In genomic region chr2:216142540-216142939, GRCh38 we compare ENCODE assay signal across 8 cellular contexts. TPM values are rescaled to one million over a fixed set of nuclear protein-coding genes. Genes with fewer than 3 reads are reported as not detected.
DNase-seq lines count a peak whose midpoint lies in the region; ATAC-seq, FAIRE-seq and TF ChIP-seq lines count a peak whose summit lies in the region.

No MANE protein-coding gene starts in this region.

- no peak overlapping the region for H3K27ac ChIP-seq in coronary artery

- peak; percentile 41 for TF ChIP-seq POLR2A in GM12892 (IDR thresholded peaks at IDR 0.05; ENCODE audit: low read depth, low read length)

- peaks cover 11% of the 10 kb centered on the region for H3K4me1 ChIP-seq in HAP-1

- no peaks in the 10 kb centered on the region for H3K27me3 ChIP-seq in HAP-1 (ENCODE audit: low read depth)

- DNase-seq in GM12892 (ENCODE audit: insufficient read length) (peak; percentile 32), fibroblast of mammary gland (ENCODE audit: low read depth) (peak; percentile 79), ecto neural progenitor cell (ENCODE audit: low spot score) (no peak), HAP-1 (ENCODE audit: low spot score in 2 of 2) (no peak), coronary artery (ENCODE audit: low spot score) (no peak)
- DNase-seq in stimulated activated naive CD4-positive, alpha-beta T cell treated with Interleukin-2 at 50 U/mL for 16 hours (lab: John Stamatoyannopoulos, UW): no peak

- TF ChIP-seq CTCF in fibroblast of mammary gland (conservative IDR thresholded peaks at IDR 0.05; ENCODE audit: control insufficient read depth, insufficient read depth, low read depth, low read length): no peak
- TF ChIP-seq CTCF in coronary artery (IDR thresholded peaks at IDR 0.05): no peak

- H3K4me3 ChIP-seq in fibroblast of mammary gland (ENCODE audit: control insufficient read depth, low read depth, low read length) (no peak overlapping the region), HAP-1 (no peak overlapping the region), coronary artery (no peak overlapping the region)

- peak; percentile 86 for FAIRE-seq in GM12892 (lab: Jason Lieb, UNC)

- peaks cover 96% of the 10 kb centered on the region for H3K36me3 ChIP-seq in HAP-1 (replicated peaks)

- peak; percentile 99 for ATAC-seq in GM21367 (IDR thresholded peaks at IDR 0.05; ENCODE audit: unreplicated experiment)
- peak; percentile 100 for ATAC-seq in HG03442 (IDR thresholded peaks at IDR 0.05; ENCODE audit: unreplicated experiment)

- no peaks in the 10 kb centered on the region for H3K9me3 ChIP-seq in HAP-1

- in situ Hi-C loops in HAP-1 (cut with MboI; ENCODE audit: low sequenced_read_pairs): no loop called here

RNA-seq across cellular contexts. Expression of gene XRCC5, which starts 33.4 kb away (rescaled TPM):
- 279 TPM for polyA plus RNA-seq in GM12892 (2012; ENCODE audit: missing spikeins)

Comparison
In these comparisons a context has a peak if more than half of its experiments do, and no peak if none do; other contexts are left out.
1. DNase-seq: peak in GM12892 (single experiment) and fibroblast of mammary gland (single experiment); none in ecto neural progenitor cell (single experiment), stimulated activated naive CD4-positive, alpha-beta T cell treated with Interleukin-2 at 50 U/mL for 16 hours (single experiment), HAP-1 (0 of 2) and coronary artery (single experiment).